Comparison of ENCODE assay signal across 9 cellular contexts in the genomic region with DNA sequence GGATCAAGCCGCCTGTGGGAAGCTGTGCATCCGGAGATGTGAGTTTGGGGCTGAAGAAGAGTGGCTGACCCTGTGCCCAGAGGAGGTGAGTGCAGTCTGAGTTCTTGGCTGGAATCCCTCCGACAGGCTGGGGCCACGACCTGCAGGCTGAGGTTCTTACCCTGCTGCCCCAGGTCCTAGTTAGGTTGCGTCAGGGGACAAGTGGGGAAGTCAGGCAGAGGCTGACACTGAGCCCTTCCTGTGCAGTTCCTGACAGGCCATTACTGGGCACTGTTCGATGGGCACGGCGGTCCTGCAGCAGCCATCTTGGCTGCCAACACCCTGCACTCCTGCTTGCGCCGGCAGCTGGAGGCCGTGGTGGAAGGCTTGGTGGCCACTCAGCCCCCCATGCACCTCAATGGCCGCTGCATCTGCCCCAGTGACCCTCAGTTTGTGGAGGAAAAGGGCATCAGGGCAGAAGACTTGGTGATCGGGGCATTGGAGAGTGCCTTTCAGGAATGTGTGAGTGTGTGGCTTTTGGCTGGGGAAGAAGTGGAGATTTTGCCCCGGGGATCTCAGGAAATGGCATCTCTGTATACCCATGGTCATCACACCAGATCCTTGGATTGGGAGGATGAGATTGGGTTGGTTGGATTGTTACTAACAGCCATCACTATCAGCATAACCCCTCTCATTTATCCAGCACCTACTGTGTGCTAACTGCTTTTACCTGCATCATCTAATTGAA. TPM values are rescaled to one million over a fixed set of nuclear protein-coding genes. Genes with fewer than 3 reads are reported as not detected.
DNase-seq lines count a peak whose midpoint lies in the region; ATAC-seq and TF ChIP-seq lines count a peak whose summit lies in the region.
"Had no signal": no experiment of that assay in that cellular context is flagged by ENCODE, and none has a peak within 500 bp of the region (broad histone marks: within the 10 kb centered on the region; RNA-seq: fewer than 3 reads in every experiment).

No MANE protein-coding gene starts in this region.

- TF ChIP-seq CTCF in adrenal gland (IDR thresholded peaks at IDR 0.05) (no peak), mesothelial cell of epicardium (IDR thresholded peaks at IDR 0.05; ENCODE audit: unreplicated experiment) (no peak)

- 78 to 81% (median 79%) methylated on average over 10 to 14 of the region's 14 CpGs for WGBS in adrenal gland, 4 donors
- WGBS in urinary bladder = 84% methylated on average over 14 of the region's 14 CpGs

- H3K36me3 ChIP-seq in adrenal gland (replicated peaks in 1 of 2) (peaks cover 0 to 25% of the 10 kb centered on the region in 2 donors), urinary bladder (ENCODE audit: insufficient read depth) (no peaks in the 10 kb centered on the region)

- H3K27ac ChIP-seq in adrenal gland (peak overlapping the region in 2 of 5 donors; percentile 81 to 86), urinary bladder (ENCODE audit: low read depth) (peak overlapping the region; percentile 83)

- no peaks in the 10 kb centered on the region for H3K9me3 ChIP-seq in adrenal gland (replicated peaks in 1 of 3)

- no peak for ATAC-seq in GM18517 (IDR thresholded peaks at IDR 0.05; ENCODE audit: unreplicated experiment)

- H3K36me3 Mint-ChIP-seq in mesothelial cell of epicardium = peaks cover 3% of the 10 kb centered on the region

- H3K4me1 Mint-ChIP-seq in mesothelial cell of epicardium = peaks cover 8% of the 10 kb centered on the region

- H3K27ac Mint-ChIP-seq in mesothelial cell of epicardium = peak overlapping the region; percentile 25

- TF ChIP-seq POLR2A in adrenal gland (IDR thresholded peaks at IDR 0.05) = no peak

- H3K9me3 Mint-ChIP-seq in mesothelial cell of epicardium = no peaks in the 10 kb centered on the region

- H3K27me3 Mint-ChIP-seq in mesothelial cell of epicardium (ENCODE audit: low read depth) = no peaks in the 10 kb centered on the region

- H3K4me1 ChIP-seq in adrenal gland (replicated peaks in 1 of 2) = peaks cover 6 to 7% of the 10 kb centered on the region in 2 donors
- H3K4me1 ChIP-seq in urinary bladder (ENCODE audit: insufficient read depth) = peaks cover 3% of the 10 kb centered on the region

- no peaks in the 10 kb centered on the region for H3K27me3 ChIP-seq in adrenal gland

- peak overlapping the region; percentile 59 for H3K4me3 Mint-ChIP-seq in mesothelial cell of epicardium

- peak overlapping the region in 1 of 4 donors; percentile 42 for H3K4me3 ChIP-seq in adrenal gland
- H3K4me3 ChIP-seq in urinary bladder (ENCODE audit: low read depth, low read length) = no peak overlapping the region

- DNase-seq in activated CD8-positive, alpha-beta memory T cell treated with anti-CD3 and anti-CD28 coated beads for 24 hours = peak; percentile 72
- DNase-seq in activated CD8-positive, alpha-beta memory T cell treated with anti-CD3 and anti-CD28 coated beads, Interleukin-2, amount 50 U/mL, for 4 hours = no peak
- DNase-seq in adrenal gland = peak in 4 of 7 donors; percentile 21 to 52 (median 28)
- DNase-seq in mesothelial cell of epicardium (ENCODE audit: low spot score in 2 of 2, unreplicated experiment in 2 of 2) = no peak
- no peak for DNase-seq in retina
- no peak for DNase-seq in NCI-H2081 treated with DMSO at 0.1 percent for 48 hours (lab: John Stamatoyannopoulos, UW)

- intact Hi-C loops in adrenal gland (cut with DNase I) = no loop called here

RNA-seq across cellular contexts. Expression of a gene that starts 1.3 kb away (rescaled TPM):
- total RNA-seq in adrenal gland (10 to 100 TPM; 10.5 to 28.0 (median 22.1) TPM), mesothelial cell of epicardium (10.6 to 11.8 TPM (median 11.6 TPM) in 3 replicates), urinary bladder (12.3 TPM)
- polyA plus RNA-seq in adrenal gland (10 to 100 TPM in 2 of 3 donors, 1 to 10 TPM in 1; 9.1 to 29.8 (median 23.1) TPM), urinary bladder (27.1 TPM)

RNA-seq across cellular contexts. Expression of a gene that starts 7.9 kb away (rescaled TPM):
- total RNA-seq in adrenal gland = 10 to 100 TPM; 31.7 to 95.6 (median 59.4) TPM
- polyA plus RNA-seq in adrenal gland = 10 to 100 TPM; 13.6 to 28.2 (median 26.1) TPM
- total RNA-seq in mesothelial cell of epicardium = 26.6 to 30.6 TPM (median 28.7 TPM) in 3 replicates
- total RNA-seq in urinary bladder = 36.7 TPM
- polyA plus RNA-seq in urinary bladder = 75.3 TPM

RNA-seq across cellular contexts. Expression of a gene that starts 21.4 kb away (rescaled TPM):
- total RNA-seq in adrenal gland = under 1 TPM in 4 of 8 donors, not detected in 4; under 0.01 to 0.61 (median 0.17) TPM
- polyA plus RNA-seq in adrenal gland = under 1 TPM in 2 of 3 donors, not detected in 1; 0.34 to 0.56 TPM
- 0.16 to 0.23 TPM in 2 of 3 replicates, not detected in the other for total RNA-seq in mesothelial cell of epicardium
- 0.11 TPM for total RNA-seq in urinary bladder
- polyA plus RNA-seq in urinary bladder = 0.33 TPM
- total RNA-seq: kidney epithelial cell had no signal

RNA-seq across cellular contexts. Expression of a gene that starts 31.6 kb away (rescaled TPM):
- 10 to 100 TPM; 44.6 to 84.0 (median 59.9) TPM for total RNA-seq in adrenal gland
- polyA plus RNA-seq in adrenal gland = 10 to 100 TPM; 23.8 to 74.2 (median 24.6) TPM
- 99.0 to 105 TPM (median 101 TPM) in 3 replicates for total RNA-seq in mesothelial cell of epicardium
- total RNA-seq in urinary bladder = 70.2 TPM
- polyA plus RNA-seq in urinary bladder = 73.7 TPM

RNA-seq across cellular contexts. Expression of a gene that starts 40.7 kb away (rescaled TPM):
- total RNA-seq in adrenal gland (10 to 100 TPM in 6 of 8 donors, 1 to 10 TPM in 2; 8.2 to 17.9 (median 13.7) TPM), mesothelial cell of epicardium (9.0 to 10.7 TPM (median 10.6 TPM) in 3 replicates), urinary bladder (4.2 TPM)
- polyA plus RNA-seq in adrenal gland (10 to 100 TPM in 2 of 3 donors, 1 to 10 TPM in 1; 4.9 to 31.7 (median 18.0) TPM), urinary bladder (7.7 TPM)

Comparison
In these comparisons a context has a peak if more than half of its experiments do, and no peak if none do; other contexts are left out.
1. DNase-seq: peak in activated CD8-positive, alpha-beta memory T cell treated with anti-CD3 and anti-CD28 coated beads for 24 hours (single experiment) and adrenal gland (4 of 7); none in activated CD8-positive, alpha-beta memory T cell treated with anti-CD3 and anti-CD28 coated beads, Interleukin-2, amount 50 U/mL, for 4 hours (single experiment), mesothelial cell of epicardium (0 of 2), retina (single experiment) and NCI-H2081 treated with DMSO at 0.1 percent for 48 hours (single experiment).